28 cellular contexts compared by ENCODE assay signal in the genomic region with DNA sequence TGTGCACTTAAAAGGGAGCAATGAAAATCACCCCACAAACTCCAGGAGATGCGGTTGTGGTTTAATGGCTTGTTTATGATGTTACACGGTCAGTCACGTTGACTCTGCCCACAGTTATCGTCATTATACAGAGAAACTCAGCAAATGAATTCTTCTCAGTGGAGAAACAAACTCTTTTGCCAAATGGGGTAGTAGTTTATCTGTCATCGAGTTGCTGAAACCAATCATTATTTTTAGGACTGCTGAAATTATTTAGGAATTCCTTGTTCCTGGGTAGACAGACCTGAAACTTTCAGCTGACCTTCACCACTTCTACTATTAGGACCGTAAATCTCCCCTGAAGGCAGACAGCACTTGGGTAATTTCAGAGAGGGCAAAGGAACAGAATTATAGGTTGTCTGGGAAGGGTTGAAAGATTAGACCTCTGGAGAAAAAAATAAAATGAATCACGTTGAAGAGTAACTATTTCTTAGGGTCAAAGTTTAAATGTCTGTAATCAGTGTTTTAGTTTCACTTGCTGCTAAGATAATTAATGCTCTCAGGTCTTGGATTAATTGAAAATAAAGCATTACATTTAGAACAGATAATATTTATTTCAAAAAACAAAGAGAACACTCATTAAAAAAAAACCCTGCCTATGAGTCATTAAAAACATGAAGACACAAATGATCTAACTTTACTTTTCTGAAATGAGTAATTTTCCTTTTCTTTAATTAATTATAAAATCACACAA. TPM values are rescaled to one million over a fixed set of nuclear protein-coding genes. Genes with fewer than 3 reads are reported as not detected.
DNase-seq lines count a peak whose midpoint lies in the region; ATAC-seq, FAIRE-seq and TF ChIP-seq lines count a peak whose summit lies in the region.
"Had no signal": no experiment of that assay in that cellular context is flagged by ENCODE, and none has a peak within 500 bp of the region (broad histone marks: within the 10 kb centered on the region; RNA-seq: fewer than 3 reads in every experiment).

No MANE protein-coding gene starts in this region.

- CTCF ChIA-PET in HepG2 (lab: Yijun Ruan, JAX; ENCODE audit: low intra/inter-chr PET ratio, low total read pairs) = no interaction called here

- H3K4me1 ChIP-seq in ascending aorta (no peaks in the 10 kb centered on the region), HepG2 (ENCODE audit: insufficient read depth, low read length) (no peaks in the 10 kb centered on the region), esophagus squamous epithelium (no peaks in the 10 kb centered on the region)
- H3K4me1 ChIP-seq: heart right ventricle, left lung, testis, vagina had no signal

- H3K27ac ChIP-seq in ascending aorta (no peak overlapping the region), HepG2 (ENCODE audit: extremely low read length, insufficient read depth, low read length) (no peak overlapping the region), esophagus squamous epithelium (no peak overlapping the region)
- H3K27ac ChIP-seq: C4-2B, heart right ventricle, left lung, ovary, testis, vagina had no signal

- FAIRE-seq in bronchial epithelial cell (lab: Jason Lieb, UNC) (no peak), HepG2 (lab: Jason Lieb, UNC) (no peak)

- in situ Hi-C loops in HepG2 (cut with HindIII; ENCODE audit: extremely low pct_ligation_motif_present, low pct_unique_long_range_greater_than_20kb) = no loop called here

- peak overlapping the region; percentile 75 for H3K27ac Mint-ChIP-seq in HFFc6
- H3K27ac Mint-ChIP-seq: activated naive CD4-positive, alpha-beta T cell treated with anti-CD3 and anti-CD28 coated beads, Interleukin-2, amount 50 U/mL, for 72 hours; natural killer cell; WTC11 had no signal

- no peak overlapping the region for H3K4me2 ChIP-seq in HepG2 (ENCODE audit: low read depth, low read length)

- H3K4me3 ChIP-seq in AG10803 (ENCODE audit: low read length) = no peak overlapping the region
- no peak overlapping the region for H3K4me3 ChIP-seq in bronchial epithelial cell (ENCODE audit: low read depth, low read length)
- no peak overlapping the region for H3K4me3 ChIP-seq in ascending aorta
- H3K4me3 ChIP-seq in HepG2 (replicated peaks in 1 of 3; ENCODE audit: insufficient read depth in 1 of 3, low read depth in 2 of 3, low read length in 3 of 3) = no peak overlapping the region
- H3K4me3 ChIP-seq in esophagus squamous epithelium = no peak overlapping the region
- H3K4me3 ChIP-seq: heart right ventricle, left lung, ovary, testis, vagina had no signal

- no peak for ATAC-seq in HepG2
- ATAC-seq: activated naive CD4-positive, alpha-beta T cell treated with anti-CD3 and anti-CD28 coated beads, Interleukin-2, amount 50 U/mL, for 72 hours; heart right ventricle; left lung; natural killer cell; PC-3; WTC11 had no signal

- H3K27me3 ChIP-seq in bronchial epithelial cell (ENCODE audit: control insufficient read depth, insufficient read depth, low read length) = no peaks in the 10 kb centered on the region
- H3K27me3 ChIP-seq in ascending aorta = no peaks in the 10 kb centered on the region
- H3K27me3 ChIP-seq in HepG2 (ENCODE audit: control insufficient read depth in 1 of 2, insufficient read depth in 2 of 2, low read length in 2 of 2) = 0 out of 5 replicates have a peak, but pooled peaks cover 0 to 3% of the 10 kb centered on the region in 2 experiments
- H3K27me3 ChIP-seq in esophagus squamous epithelium = no peaks in the 10 kb centered on the region
- H3K27me3 ChIP-seq: heart right ventricle, left lung, ovary, testis, vagina had no signal

- H3K79me2 ChIP-seq in HepG2 (ENCODE audit: insufficient read depth, low read length) = no peaks in the 10 kb centered on the region

- H2AFZ ChIP-seq in HepG2 (ENCODE audit: low read length) = no peak overlapping the region

- no peaks in the 10 kb centered on the region for H4K20me1 ChIP-seq in HepG2 (ENCODE audit: insufficient read depth, low read length)

- H3K9me3 Mint-ChIP-seq in HFFc6 = no peaks in the 10 kb centered on the region
- H3K9me3 Mint-ChIP-seq: WTC11 had no signal

- no peak overlapping the region for H3K9ac ChIP-seq in HepG2 (ENCODE audit: insufficient read depth, low read depth, low read length)

- peak; percentile 85 for DNase-seq in AG10803 (ENCODE audit: low read depth)
- no peak for DNase-seq in HFFc6
- DNase-seq in bronchial epithelial cell (ENCODE audit: low read depth) = peak; percentile 18
- peak; percentile 10 for DNase-seq in myocyte (ENCODE audit: low read depth)
- no peak for DNase-seq in ascending aorta (ENCODE audit: low spot score in 2 of 2)
- no peak for DNase-seq in HepG2 (ENCODE audit: low spot score)
- DNase-seq in T-helper 9 cell = no peak
- DNase-seq in esophagus squamous epithelium (lab: John Stamatoyannopoulos, UW) = no peak
- DNase-seq: activated CD4-positive, alpha-beta T cell treated with anti-CD3 and anti-CD28 coated beads, Interleukin-2, amount 50 U/mL, for 48 hours; activated CD8-positive, alpha-beta memory T cell treated with anti-CD3 and anti-CD28 coated beads, Interleukin-2, amount 50 U/mL, for 4 hours; DMS79 treated with DMSO at 0.1 percent for 48 hours; heart right ventricle; Kasumi-1; left lung; natural killer cell; NCI-H1092 treated with DMSO at 0.1 percent for 48 hours; NCI-H2081 treated with DMSO at 0.1 percent for 48 hours; ovary; PC-3; Right ventricle myocardium superior; stimulated activated CD4-positive, alpha-beta T cell treated with anti-CD3 and anti-CD28 coated beads, Interleukin-4, amount 100 ng/mL, for 4 hours; stimulated activated naive CD4-positive, alpha-beta T cell; T1000; testis had no signal

- H3K4me3 Mint-ChIP-seq in HFFc6 = peak overlapping the region; percentile 78
- H3K4me3 Mint-ChIP-seq: natural killer cell, WTC11 had no signal

- TF ChIP-seq CTCF in AG10803 (conservative IDR thresholded peaks at IDR 0.05; ENCODE audit: low read length) (no peak), HFFc6 (IDR thresholded peaks at IDR 0.05) (no peak), bronchial epithelial cell (IDR thresholded peaks at IDR 0.05; ENCODE audit: insufficient read depth, low read length, severe bottlenecking) (no peak), ascending aorta (IDR thresholded peaks at IDR 0.05) (no peak), HepG2 (CRISPR knock-in tag; IDR thresholded peaks at IDR 0.05) (no peak), esophagus squamous epithelium (IDR thresholded peaks at IDR 0.05) (no peak)

- intact Hi-C loops in ascending aorta (cut with DNase I) (no loop called here), HepG2 (cut with micrococcal nuclease; ENCODE audit: unreplicated experiment) (no loop called here), esophagus squamous epithelium (cut with DNase I) (no loop called here)

- no peaks in the 10 kb centered on the region for H3K36me3 Mint-ChIP-seq in HFFc6 (ENCODE audit: low read depth)
- H3K36me3 Mint-ChIP-seq: activated naive CD4-positive, alpha-beta T cell treated with anti-CD3 and anti-CD28 coated beads, Interleukin-2, amount 50 U/mL, for 72 hours; natural killer cell; WTC11 had no signal

- TF ChIP-seq RAD21 in HepG2 (CRISPR knock-in tag; IDR thresholded peaks at IDR 0.05) = no peak

- BruUV-seq in HepG2 (replicated peaks; lab: Mats Ljungman, UMichigan) = no TSS peak

- H3K9me3 ChIP-seq in ascending aorta = no peaks in the 10 kb centered on the region
- H3K9me3 ChIP-seq in HepG2 (ENCODE audit: low read length) = no peaks in the 10 kb centered on the region
- no peaks in the 10 kb centered on the region for H3K9me3 ChIP-seq in esophagus squamous epithelium
- H3K9me3 ChIP-seq: heart right ventricle, left lung, ovary, testis, vagina had no signal

- POLR2A ChIA-PET in HepG2 (lab: Yijun Ruan, JAX) = no interaction called here

- H3K36me3 ChIP-seq in bronchial epithelial cell (ENCODE audit: control insufficient read depth, insufficient read depth, low read length) = no peaks in the 10 kb centered on the region
- no peaks in the 10 kb centered on the region for H3K36me3 ChIP-seq in ascending aorta
- no peaks in the 10 kb centered on the region for H3K36me3 ChIP-seq in HepG2 (replicated peaks in 1 of 2; ENCODE audit: control insufficient read depth in 1 of 2, insufficient read depth in 2 of 2, low read length in 2 of 2)
- no peaks in the 10 kb centered on the region for H3K36me3 ChIP-seq in esophagus squamous epithelium
- H3K36me3 ChIP-seq: heart right ventricle, left lung, ovary, vagina had no signal

- TF ChIP-seq EP300 in HepG2 (IDR thresholded peaks at IDR 0.05; ENCODE audit: low read depth in 2 of 2, low read length in 2 of 2) (no peak), HepG2 (CRISPR knock-in tag; IDR thresholded peaks at IDR 0.05; ENCODE audit: borderline replicate concordance) (no peak)

- peaks cover 23% of the 10 kb centered on the region for H3K4me1 Mint-ChIP-seq in HFFc6 (ENCODE audit: low read depth)
- H3K4me1 Mint-ChIP-seq: natural killer cell, WTC11 had no signal

- TF ChIP-seq POLR2A in HepG2 (IDR thresholded peaks at IDR 0.05; ENCODE audit: insufficient read depth in 1 of 2, low read depth in 2 of 2, low read length in 2 of 2) = no peak
- TF ChIP-seq POLR2A in esophagus squamous epithelium (IDR thresholded peaks at IDR 0.05) = no peak

- 8% methylated on average over 7 of the region's 7 CpGs for WGBS in HepG2 (ENCODE audit: low lambda C conversion rate)
- 67 to 76% methylated on average over 7 of the region's 7 CpGs for WGBS in esophagus squamous epithelium, 2 donors

- peaks cover 3% of the 10 kb centered on the region for H3K27me3 Mint-ChIP-seq in HFFc6 (ENCODE audit: insufficient read depth)

RNA-seq across cellular contexts. Expression of a gene that starts 52.1 kb away (rescaled TPM):
- total RNA-seq in HFFc6 (2021; fragmentation: NEBNext Ultra II Directional; extraction: Animal tissue kit (Norgen Biotek cat#: 25700)) = 10 to 100 TPM; 16.7 to 29.4 (median 22.4) TPM
- 0.13 and 0.26 TPM in 2 replicates for total RNA-seq in bronchial epithelial cell
- 2.4 and 3.4 TPM in 2 replicates for total RNA-seq in myocyte
- 4.9 TPM for polyA plus RNA-seq in myocyte (2012)
- 1.8 TPM for total RNA-seq in ascending aorta
- total RNA-seq in HepG2 (2016; rRNA removed; fragmentation: Illumina TruSeq; extraction: Trizol) = 0.06 and 0.07 TPM in 2 replicates
- total RNA-seq in HepG2 (2016; cell fraction: cytosol; rRNA removed; fragmentation: Illumina TruSeq; extraction: Trizol; ENCODE audit: low read depth) = 0.18 TPM in 1 of 2 replicates, not detected in the other
- 0.06 and 0.07 TPM in 2 replicates for total RNA-seq in HepG2 (2016; cell fraction: insoluble cytoplasmic fraction; rRNA removed; fragmentation: Illumina TruSeq; extraction: Trizol)
- 0.03 and 0.10 TPM in 2 replicates for total RNA-seq in HepG2 (2016; cell fraction: membrane; rRNA removed; fragmentation: Illumina TruSeq; extraction: Trizol)
- 0.13 TPM in 1 of 2 replicates, not detected in the other for total RNA-seq in HepG2 (2016; cell fraction: nucleus; rRNA removed; fragmentation: Illumina TruSeq; extraction: Trizol)
- polyA plus RNA-seq in HepG2 (2011; rRNA removed) = 0.01 TPM in 1 of 2 replicates, not detected in the other
- polyA plus RNA-seq in HepG2 (2011; cell fraction: cytosol; rRNA removed) = 0.01 TPM in 2 replicates
- not detected in 2 replicates for polyA plus RNA-seq in HepG2 (2011; cell fraction: nucleus; rRNA removed)
- 0.05 TPM in 1 of 2 replicates, not detected in the other for polyA plus RNA-seq in HepG2 (2012)
- polyA plus RNA-seq in HepG2 (2016; cell fraction: cytosol; fragmentation: Illumina TruSeq; extraction: Trizol; ENCODE audit: low read depth) = 0.12 TPM in 1 of 2 replicates, not detected in the other
- 0.08 TPM in 1 of 2 replicates, not detected in the other for polyA plus RNA-seq in HepG2 (2016; cell fraction: insoluble cytoplasmic fraction; fragmentation: Illumina TruSeq; extraction: Trizol; ENCODE audit: low read depth)
- 0.12 and 0.15 TPM in 2 replicates for polyA plus RNA-seq in HepG2 (2016; cell fraction: membrane; fragmentation: Illumina TruSeq; extraction: Trizol; ENCODE audit: low read depth)
- polyA plus RNA-seq in HepG2 (2016; cell fraction: nucleus; fragmentation: Illumina TruSeq; extraction: Trizol; ENCODE audit: insufficient read depth, low read depth) = 0.18 TPM in 1 of 2 replicates, not detected in the other
- 5.9 TPM in 1 of 2 replicates, not detected in the other for polyA minus RNA-seq in HepG2 (2011; rRNA and poly(A)+ RNA removed; ENCODE audit: low replicate concordance)
- polyA minus RNA-seq in HepG2 (2011; cell fraction: cytosol; rRNA and poly(A)+ RNA removed) = not detected in 2 replicates
- not detected in 2 replicates for polyA minus RNA-seq in HepG2 (2011; cell fraction: nucleus; rRNA and poly(A)+ RNA removed)
- total RNA-seq in esophagus squamous epithelium = 1 to 10 TPM in 1 of 4 donors, under 1 TPM in 3; 0.57 to 1.2 (median 0.80) TPM
- total RNA-seq: activated naive CD4-positive, alpha-beta T cell treated with anti-CD3 and anti-CD28 coated beads, Interleukin-2, amount 50 U/mL, for 72 hours; natural killer cell had no signal

Comparison
In these comparisons a context has a peak if more than half of its experiments do, and no peak if none do; other contexts are left out.
1. DNase-seq: peak in AG10803 (single experiment), bronchial epithelial cell (single experiment) and myocyte (single experiment); none in HFFc6 (single experiment), ascending aorta (0 of 2), HepG2 (single experiment), T-helper 9 cell (single experiment) and esophagus squamous epithelium (single experiment).